ENCODE assay signal across 20 cellular contexts in genomic region chr21:38311765-38312164, GRCh38. TPM values are rescaled to one million over a fixed set of nuclear protein-coding genes. Genes with fewer than 3 reads are reported as not detected.
DNase-seq lines count a peak whose midpoint lies in the region; ATAC-seq and TF ChIP-seq lines count a peak whose summit lies in the region.
"Had no signal": no experiment of that assay in that cellular context is flagged by ENCODE, and none has a peak within 500 bp of the region (broad histone marks: within the 10 kb centered on the region; RNA-seq: fewer than 3 reads in every experiment).

No MANE protein-coding gene starts in this region.

- intact Hi-C loops in colonic mucosa (cut with DNase I) = no loop called here

- TF ChIP-seq CTCF in colonic mucosa (IDR thresholded peaks at IDR 0.05) = no peak

- no peaks in the 10 kb centered on the region for H3K9me3 ChIP-seq in colonic mucosa
- H3K9me3 ChIP-seq: breast epithelium, gastrocnemius medialis had no signal

- no peak overlapping the region for H3K27ac ChIP-seq in colonic mucosa
- H3K27ac ChIP-seq: breast epithelium, gastrocnemius medialis, HL-60, VCaP had no signal

- in situ Hi-C loops in ACHN (cut with HindIII; ENCODE audit: low pct_ligation_motif_present, low pct_unique_long_range_greater_than_20kb, low sequenced_read_pairs) = no loop called here

- ATAC-seq in left lobe of liver (peak; percentile 9), GM19324 (IDR thresholded peaks at IDR 0.05; ENCODE audit: low FRiP score, unreplicated experiment) (no peak)
- ATAC-seq: effector memory CD8-positive, alpha-beta T cell; gastrocnemius medialis; SK-N-SH treated with all-trans-retinoic acid at 6 μM for 48 hours had no signal

- H3K9ac ChIP-seq in colonic mucosa (ENCODE audit: low read depth in 2 of 2, low read length in 2 of 2) = no peak overlapping the region

- H3K4me1 ChIP-seq in colonic mucosa = no peaks in the 10 kb centered on the region
- H3K4me1 ChIP-seq: breast epithelium, gastrocnemius medialis had no signal

- no peak overlapping the region for H3K4me3 ChIP-seq in colonic mucosa
- H3K4me3 ChIP-seq: breast epithelium, gastrocnemius medialis, smooth muscle cell had no signal

- no peaks in the 10 kb centered on the region for H3K36me3 ChIP-seq in colonic mucosa
- H3K36me3 ChIP-seq: breast epithelium, gastrocnemius medialis had no signal

- DNase-seq in ACHN (peak; percentile 89), HT1080 (ENCODE audit: low read depth) (peak; percentile 31), NOMO-1 treated with DMSO at 0.1 percent for 48 hours (lab: John Stamatoyannopoulos, UW; ENCODE audit: unreplicated experiment) (peak; percentile 53), left lobe of liver (ENCODE audit: low spot score) (no peak), NCI-H526 (lab: John Stamatoyannopoulos, UW) (no peak), T-helper 2 cell (no peak), colonic mucosa (no peak)
- DNase-seq: effector memory CD8-positive, alpha-beta T cell; gastrocnemius medialis; HCEC 1CT; Karpas-422; midbrain; NCI-H2081; occipital lobe had no signal

- H3K27me3 ChIP-seq in colonic mucosa = no peaks in the 10 kb centered on the region
- H3K27me3 ChIP-seq: breast epithelium, gastrocnemius medialis had no signal

RNA-seq across cellular contexts. Expression of gene KCNJ15, which starts 55.0 kb away (rescaled TPM):
- total RNA-seq in HT1080 (2014; rRNA removed; shearing (Covaris generic)) = 5.9 and 7.8 TPM in 2 replicates
- polyA plus RNA-seq in HT1080 (2015; cell fraction: cytosol; rRNA removed) = 0.83 and 1.6 TPM in 2 replicates
- polyA plus RNA-seq in HT1080 (2015; cell fraction: nucleus; rRNA removed) = 3.2 and 3.8 TPM in 2 replicates
- 1.8 TPM for total RNA-seq in left lobe of liver
- under 1 TPM; 0.17 to 0.21 TPM for total RNA-seq in colonic mucosa

Comparison
In these comparisons a context has a peak if more than half of its experiments do, and no peak if none do; other contexts are left out.
1. DNase-seq: peak in ACHN (single experiment), HT1080 (single experiment) and NOMO-1 treated with DMSO at 0.1 percent for 48 hours (single experiment); none in left lobe of liver (single experiment), NCI-H526 (0 of 2), T-helper 2 cell (0 of 5) and colonic mucosa (single experiment).